Comparison of ENCODE assay signal across 22 cellular contexts in the genomic region with DNA sequence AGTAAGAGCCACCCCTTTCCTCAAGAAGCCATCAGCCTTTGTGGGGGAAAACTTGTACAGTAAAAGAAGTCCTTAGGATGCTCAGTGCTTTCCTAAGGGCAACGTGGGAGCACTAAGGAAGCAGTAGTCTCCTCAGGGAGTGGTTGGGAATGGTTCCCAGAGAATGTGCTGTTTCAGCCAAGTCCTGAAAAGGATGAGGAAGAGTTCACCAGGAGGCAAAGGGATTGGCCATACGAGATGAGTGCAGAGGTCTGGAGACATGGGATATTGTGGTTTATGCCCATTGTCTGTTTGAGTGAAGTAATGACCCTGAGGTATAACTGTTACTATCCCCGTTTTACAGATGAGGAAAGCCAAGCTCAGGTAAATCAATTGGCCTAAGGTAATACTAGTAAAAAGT.
DNase-seq lines count a peak whose midpoint lies in the region; ATAC-seq and TF ChIP-seq lines count a peak whose summit lies in the region.
"Had no signal": no experiment of that assay in that cellular context is flagged by ENCODE, and none has a peak within 500 bp of the region (broad histone marks: within the 10 kb centered on the region; RNA-seq: fewer than 3 reads in every experiment).

No MANE protein-coding gene starts in this region.

- TF ChIP-seq CTCF in Peyer's patch (IDR thresholded peaks at IDR 0.05), result no peak

- no peak overlapping the region for H3K27ac ChIP-seq in Peyer's patch
- H3K27ac ChIP-seq: uterus had no signal

- ATAC-seq in left lobe of liver, result peak; percentile 39
- no peak for ATAC-seq in GM21423 (IDR thresholded peaks at IDR 0.05; ENCODE audit: unreplicated experiment)
- no peak for ATAC-seq in HG02588 (IDR thresholded peaks at IDR 0.05; ENCODE audit: unreplicated experiment)
- ATAC-seq: activated CD4-positive, CD25-positive, alpha-beta regulatory T cell treated with anti-CD3 and anti-CD28 coated beads, Interleukin-2, amount 50 U/mL, for 24 hours; natural killer cell had no signal

- no peaks in the 10 kb centered on the region for H3K9me3 ChIP-seq in Peyer's patch
- H3K9me3 ChIP-seq: uterus had no signal

- no peak overlapping the region for H3K4me3 ChIP-seq in Peyer's patch
- H3K4me3 ChIP-seq: cardiac muscle cell, lung, uterus had no signal

- no peaks in the 10 kb centered on the region for H3K27me3 ChIP-seq in Peyer's patch
- H3K27me3 ChIP-seq: cardiac muscle cell, uterus had no signal

- DNase-seq in GM03348 (ENCODE audit: low spot score) (peak; percentile 52), RPMI7951 (ENCODE audit: low read depth) (peak; percentile 2), dermis blood vessel endothelial cell (peak; percentile 6), left lobe of liver (ENCODE audit: low spot score) (no peak), Peyer's patch (no peak), HPDE6-E6E7 (ENCODE audit: extremely low spot score) (no peak)
- DNase-seq: activated CD8-positive, alpha-beta memory T cell treated with anti-CD3 and anti-CD28 coated beads for 24 hours; activated naive CD8-positive, alpha-beta T cell treated with anti-CD3 and anti-CD28 coated beads for 36 hours; DND-41; H9; natural killer cell; NCI-H1092 treated with DMSO at 0.1 percent for 48 hours; NCI-H69; OCI-M1; small intestine; stimulated activated CD4-positive, alpha-beta T cell treated with anti-CD3 and anti-CD28 coated beads, Interleukin-4, amount 100 ng/mL, for 1 hour; uterus had no signal

- H3K36me3 ChIP-seq in Peyer's patch, result peaks cover 0 to 76% (median 0%) of the 10 kb centered on the region in 3 donors
- H3K36me3 ChIP-seq: uterus had no signal

- TF ChIP-seq POLR2A in Peyer's patch (IDR thresholded peaks at IDR 0.05), result no peak

- H3K4me1 ChIP-seq in Peyer's patch, result no peaks in the 10 kb centered on the region
- H3K4me1 ChIP-seq: uterus had no signal

Comparison
In these comparisons a context has a peak if more than half of its experiments do, and no peak if none do; other contexts are left out.
1. DNase-seq: peak in GM03348 (single experiment), RPMI7951 (single experiment) and dermis blood vessel endothelial cell (single experiment); none in left lobe of liver (single experiment), Peyer's patch (0 of 3) and HPDE6-E6E7 (single experiment).